ENCODE assay signal across 6 cellular contexts in the genomic region with DNA sequence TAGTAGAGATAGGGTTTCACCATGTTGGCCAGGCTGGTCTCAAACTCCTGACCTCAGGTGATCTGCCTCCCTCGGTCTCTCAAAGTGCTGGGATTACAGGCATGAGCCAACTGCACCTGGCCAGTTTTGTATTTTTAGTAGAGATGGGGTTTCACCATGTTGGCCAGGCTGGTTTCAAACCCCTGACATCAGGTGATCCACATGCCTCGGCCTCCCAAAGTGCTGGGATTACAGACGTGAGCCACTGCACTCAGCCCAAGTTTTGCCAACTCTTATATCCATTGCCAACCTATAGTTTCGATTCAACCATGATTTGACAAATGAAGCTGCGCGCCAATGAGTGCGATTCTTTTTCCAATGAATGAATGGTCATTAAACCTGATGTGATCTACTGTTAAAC. TPM values are rescaled to one million over a fixed set of nuclear protein-coding genes. Genes with fewer than 3 reads are reported as not detected.
DNase-seq lines count a peak whose midpoint lies in the region; TF ChIP-seq lines count a peak whose summit lies in the region.
"Not testable (repeated sequence)": the region's sequence is repeated elsewhere in the genome, so short reads cannot be mapped to it uniquely, and the experiment has no call there.

No MANE protein-coding gene starts in this region.

- H3K36me3 Mint-ChIP-seq in T-helper 2 cell treated with Interferon-gamma antibody and Interleukin-4, amounts not matched to agents 5 μg/mL and 100 μg/mL, for 36 hours (ENCODE audit: low read depth); osteocyte (ENCODE audit: unreplicated experiment): not testable (repeated sequence)

- H3K36me3 ChIP-seq in BLaER1 treated with 17β-estradiol and CSF1 and Interleukin-3, amounts not matched to agents 10 nM and 100 nM = peaks cover 3 to 17% (median 9%) of the 10 kb centered on the region in 11 experiments; a peak in 19 of 22 replicates
- H3K36me3 ChIP-seq in right atrium auricular region = not testable (repeated sequence)

- H3K4me3 ChIP-seq in BLaER1 treated with 17β-estradiol and CSF1 and Interleukin-3, amounts not matched to agents 10 nM and 100 nM = peak overlapping the region in 3 of 10 experiments; percentile 59 to 69 (median 61); a peak in 5 of 20 replicates
- H3K4me3 ChIP-seq in coronary artery, right atrium auricular region: not testable (repeated sequence)

- not testable (repeated sequence) for H3K27me3 ChIP-seq in BLaER1 treated with 17β-estradiol and CSF1 and Interleukin-3, amounts not matched to agents 10 nM and 100 nM; right atrium auricular region

- H3K27me3 Mint-ChIP-seq in T-helper 2 cell treated with Interferon-gamma antibody and Interleukin-4, amounts not matched to agents 5 μg/mL and 100 μg/mL, for 36 hours (ENCODE audit: low read depth); osteocyte (ENCODE audit: unreplicated experiment): not testable (repeated sequence)

- H3K9me3 Mint-ChIP-seq in T-helper 2 cell treated with Interferon-gamma antibody and Interleukin-4, amounts not matched to agents 5 μg/mL and 100 μg/mL, for 36 hours; osteocyte (ENCODE audit: unreplicated experiment): not testable (repeated sequence)

- peak overlapping the region in 2 of 11 experiments; percentile 79 to 86; a peak in 2 of 22 replicates for H3K9ac ChIP-seq in BLaER1 treated with 17β-estradiol and CSF1 and Interleukin-3, amounts not matched to agents 10 nM and 100 nM

- peaks cover 0 to 44% (median 35%) of the 10 kb centered on the region in 11 experiments; a peak in 15 of 22 replicates for H4K20me1 ChIP-seq in BLaER1 treated with 17β-estradiol and CSF1 and Interleukin-3, amounts not matched to agents 10 nM and 100 nM

- H3K4me3 Mint-ChIP-seq in T-helper 2 cell treated with Interferon-gamma antibody and Interleukin-4, amounts not matched to agents 5 μg/mL and 100 μg/mL, for 36 hours; osteocyte (ENCODE audit: unreplicated experiment): not testable (repeated sequence)

- H3K27ac ChIP-seq in BLaER1 treated with 17β-estradiol and CSF1 and Interleukin-3, amounts not matched to agents 10 nM and 100 nM; coronary artery; right atrium auricular region: not testable (repeated sequence)

- peaks cover 21% of the 10 kb centered on the region for H3K4me1 Mint-ChIP-seq in T-helper 2 cell treated with Interferon-gamma antibody and Interleukin-4, amounts not matched to agents 5 μg/mL and 100 μg/mL, for 36 hours (ENCODE audit: low read depth)
- peaks cover 17% of the 10 kb centered on the region for H3K4me1 Mint-ChIP-seq in osteocyte (ENCODE audit: unreplicated experiment)

- peaks cover 85 to 100% (median 90%) of the 10 kb centered on the region in 10 experiments for H3K4me1 ChIP-seq in BLaER1 treated with 17β-estradiol and CSF1 and Interleukin-3, amounts not matched to agents 10 nM and 100 nM
- H3K4me1 ChIP-seq in right atrium auricular region = peaks cover 0 to 45% of the 10 kb centered on the region in 2 donors

- DNase-seq in T-helper 2 cell treated with Interferon-gamma antibody and Interleukin-4, amounts not matched to agents 5 μg/mL and 100 μg/mL, for 36 hours (ENCODE audit: low spot score) = not testable (repeated sequence)
- DNase-seq in coronary artery (ENCODE audit: low spot score) (peak; percentile 24), ecto neural progenitor cell (ENCODE audit: low spot score) (peak; percentile 4), right atrium auricular region (ENCODE audit: low spot score) (peak; percentile 48), osteocyte (ENCODE audit: extremely low spot score, unreplicated experiment) (peak; percentile 42)

- not testable (repeated sequence) for H3K9me3 ChIP-seq in BLaER1 treated with 17β-estradiol and CSF1 and Interleukin-3, amounts not matched to agents 10 nM and 100 nM (replicated peaks in 1 of 11); right atrium auricular region

- peak overlapping the region; percentile 2 for H3K27ac Mint-ChIP-seq in T-helper 2 cell treated with Interferon-gamma antibody and Interleukin-4, amounts not matched to agents 5 μg/mL and 100 μg/mL, for 36 hours
- not testable (repeated sequence) for H3K27ac Mint-ChIP-seq in osteocyte (ENCODE audit: unreplicated experiment)

- H3K4me2 ChIP-seq in BLaER1 treated with 17β-estradiol and CSF1 and Interleukin-3, amounts not matched to agents 10 nM and 100 nM = peak overlapping the region; percentile 94 to 100 (median 97); a peak in 21 of 22 replicates

- not testable (repeated sequence) for TF ChIP-seq CTCF in coronary artery (IDR thresholded peaks at IDR 0.05); right atrium auricular region (IDR thresholded peaks at IDR 0.05); osteocyte (IDR thresholded peaks at IDR 0.05)

RNA-seq across cellular contexts. Expression of a gene that starts 2.1 kb away (rescaled TPM):
- total RNA-seq in right atrium auricular region (1 to 10 TPM in 1 of 2 donors, under 1 TPM in 1; 0.52 to 2.1 TPM), osteocyte (1.8 and 2.0 TPM in 2 replicates)

RNA-seq across cellular contexts. Expression of a gene that starts 26.5 kb away (rescaled TPM):
- 1 to 10 TPM; 6.4 to 7.4 TPM for total RNA-seq in right atrium auricular region
- 18.7 and 20.5 TPM in 2 replicates for total RNA-seq in osteocyte
